1 cellular context compared by ENCODE assay signal in the genomic region with DNA sequence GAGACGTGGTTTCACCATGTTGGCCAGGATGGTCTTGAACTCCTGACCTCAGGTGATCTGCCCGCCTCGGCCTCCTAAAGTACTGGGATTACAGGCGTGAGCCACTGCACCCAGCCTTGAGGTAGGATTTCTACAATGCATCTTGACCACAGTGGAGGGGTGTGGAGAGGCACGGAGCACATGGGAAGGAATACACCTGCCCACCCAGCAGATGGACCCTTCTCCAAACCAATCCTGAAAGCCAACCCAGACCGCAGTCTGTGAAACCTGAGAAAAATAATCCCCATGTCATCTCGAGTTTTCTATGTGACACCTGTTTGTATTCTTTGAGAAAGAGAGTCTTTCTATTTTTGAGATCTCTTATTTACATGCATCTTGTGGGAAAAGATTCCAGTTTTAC.
TF ChIP-seq lines count a peak whose summit lies in the region.

No MANE protein-coding gene starts in this region.

TF ChIP-seq in A549, 52 proteins besides CTCF, POLR2A, EP300 and RAD21 (continued from another document):
- TF ChIP-seq, protein P1, sequence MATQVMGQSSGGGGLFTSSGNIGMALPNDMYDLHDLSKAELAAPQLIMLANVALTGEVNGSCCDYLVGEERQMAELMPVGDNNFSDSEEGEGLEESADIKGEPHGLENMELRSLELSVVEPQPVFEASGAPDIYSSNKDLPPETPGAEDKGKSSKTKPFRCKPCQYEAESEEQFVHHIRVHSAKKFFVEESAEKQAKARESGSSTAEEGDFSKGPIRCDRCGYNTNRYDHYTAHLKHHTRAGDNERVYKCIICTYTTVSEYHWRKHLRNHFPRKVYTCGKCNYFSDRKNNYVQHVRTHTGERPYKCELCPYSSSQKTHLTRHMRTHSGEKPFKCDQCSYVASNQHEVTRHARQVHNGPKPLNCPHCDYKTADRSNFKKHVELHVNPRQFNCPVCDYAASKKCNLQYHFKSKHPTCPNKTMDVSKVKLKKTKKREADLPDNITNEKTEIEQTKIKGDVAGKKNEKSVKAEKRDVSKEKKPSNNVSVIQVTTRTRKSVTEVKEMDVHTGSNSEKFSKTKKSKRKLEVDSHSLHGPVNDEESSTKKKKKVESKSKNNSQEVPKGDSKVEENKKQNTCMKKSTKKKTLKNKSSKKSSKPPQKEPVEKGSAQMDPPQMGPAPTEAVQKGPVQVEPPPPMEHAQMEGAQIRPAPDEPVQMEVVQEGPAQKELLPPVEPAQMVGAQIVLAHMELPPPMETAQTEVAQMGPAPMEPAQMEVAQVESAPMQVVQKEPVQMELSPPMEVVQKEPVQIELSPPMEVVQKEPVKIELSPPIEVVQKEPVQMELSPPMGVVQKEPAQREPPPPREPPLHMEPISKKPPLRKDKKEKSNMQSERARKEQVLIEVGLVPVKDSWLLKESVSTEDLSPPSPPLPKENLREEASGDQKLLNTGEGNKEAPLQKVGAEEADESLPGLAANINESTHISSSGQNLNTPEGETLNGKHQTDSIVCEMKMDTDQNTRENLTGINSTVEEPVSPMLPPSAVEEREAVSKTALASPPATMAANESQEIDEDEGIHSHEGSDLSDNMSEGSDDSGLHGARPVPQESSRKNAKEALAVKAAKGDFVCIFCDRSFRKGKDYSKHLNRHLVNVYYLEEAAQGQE (IDR thresholded peaks at IDR 0.05): no peak
- no peak for TF ChIP-seq HOXB5 (CRISPR knock-in tag; IDR thresholded peaks at IDR 0.05)
